Comparison of ENCODE assay signal across 20 cellular contexts in the genomic region with DNA sequence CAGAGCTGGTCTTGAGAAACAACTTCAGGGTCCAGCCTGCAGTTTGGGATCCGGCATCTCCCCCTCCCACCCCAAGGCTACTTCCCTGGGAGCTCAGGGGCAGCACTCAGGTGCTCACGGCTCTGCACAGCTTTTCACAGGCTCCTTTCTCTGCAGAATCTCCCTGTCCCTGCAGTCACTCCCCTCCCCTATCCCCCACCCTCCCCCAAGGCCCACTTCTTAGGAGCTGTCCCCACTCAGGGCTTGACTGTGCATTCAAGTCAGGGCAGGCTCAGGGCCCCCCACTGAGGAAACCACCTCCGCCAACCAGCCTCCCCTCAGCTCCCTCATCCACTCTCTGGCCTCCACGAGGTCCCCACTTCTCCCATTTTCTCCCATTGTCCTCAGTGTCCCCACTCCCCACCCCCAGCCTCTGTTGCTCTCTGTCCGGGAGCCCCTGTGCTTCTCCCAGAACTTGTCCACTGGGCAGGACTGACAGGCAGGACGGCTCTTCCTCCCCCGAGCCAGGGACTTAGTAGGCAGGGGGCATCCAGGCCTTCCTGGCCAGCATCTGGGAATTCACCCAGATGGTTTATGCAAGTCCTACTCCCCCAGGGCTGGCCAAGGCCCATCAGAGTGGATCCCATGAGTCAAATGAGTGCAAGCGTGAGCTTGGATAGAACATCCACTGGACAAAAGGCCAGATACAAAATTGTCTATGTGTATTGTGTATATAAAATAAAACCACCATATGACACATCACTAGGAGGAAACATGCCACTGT. TPM values are rescaled to one million over a fixed set of nuclear protein-coding genes. Genes with fewer than 3 reads are reported as not detected.
A peak's percentile ranks its signal among the peaks of the same experiment; 100 is the strongest.
DNase-seq lines count a peak whose midpoint lies in the region; ATAC-seq and TF ChIP-seq lines count a peak whose summit lies in the region.
"Had no signal": no experiment of that assay in that cellular context is flagged by ENCODE, and none has a peak within 500 bp of the region (broad histone marks: within the 10 kb centered on the region; RNA-seq: fewer than 3 reads in every experiment).

No MANE protein-coding gene starts in this region.

- intact Hi-C loops in spleen (cut with DNase I; ENCODE audit: low total_unique reads), result no loop called here

- TF ChIP-seq POLR2A in spleen (IDR thresholded peaks at IDR 0.05), result no peak

- peaks cover 3 to 61% (median 23%) of the 10 kb centered on the region in 6 donors for H3K4me1 ChIP-seq in spleen
- H3K4me1 ChIP-seq: colonic mucosa had no signal

- WGBS in spleen, 5 donors, result 60 to 88% (median 80%) methylated on average over 7 to 8 of the region's 8 CpGs

- DNase-seq in AG10803 (ENCODE audit: low read depth), result peak; percentile 58
- peak; percentile 86 for DNase-seq in MG63
- peak; percentile 71 for DNase-seq in fibroblast of pulmonary artery (ENCODE audit: low read depth)
- DNase-seq in omental fat pad (ENCODE audit: low spot score), result no peak
- no peak for DNase-seq in GM10266 (ENCODE audit: extremely low spot score)
- no peak for DNase-seq in stimulated activated naive CD8-positive, alpha-beta T cell treated with anti-CD3 and anti-CD28 coated beads, Interleukin-15, Interleukin-2, amounts not matched to agents 100 U/mL and 50 U/mL, for 24 hours
- DNase-seq in spleen, result no peak
- DNase-seq: activated gamma-delta T cell; colonic mucosa; islet precursor cell; NCI-H2029; NCI-H524 treated with DMSO at 0.1 percent for 48 hours; right cardiac atrium; stimulated activated CD4-positive, alpha-beta T cell treated with anti-CD3 and anti-CD28 coated beads, Interleukin-2, amount 100 ng/mL, for 24 hours had no signal

- no peaks in the 10 kb centered on the region for H3K27me3 ChIP-seq in MG63
- H3K27me3 ChIP-seq in spleen (replicated peaks in 1 of 7), result no peaks in the 10 kb centered on the region
- H3K27me3 ChIP-seq: ascending aorta, colonic mucosa, neutrophil had no signal

- peak overlapping the region in 3 of 8 donors; percentile 2 to 30 (median 30) for H3K27ac ChIP-seq in spleen
- H3K27ac ChIP-seq: colonic mucosa, neutrophil had no signal

- no peaks in the 10 kb centered on the region for H3K9me3 ChIP-seq in MG63
- no peaks in the 10 kb centered on the region for H3K9me3 ChIP-seq in spleen
- H3K9me3 ChIP-seq: ascending aorta, colonic mucosa, neutrophil had no signal

- TF ChIP-seq CTCF in AG10803 (conservative IDR thresholded peaks at IDR 0.05; ENCODE audit: low read length) (no peak), fibroblast of pulmonary artery (IDR thresholded peaks at IDR 0.05; ENCODE audit: low read length, missing control alignments) (no peak), omental fat pad (IDR thresholded peaks at IDR 0.05) (no peak), GM10266 (IDR thresholded peaks at IDR 0.05; ENCODE audit: control insufficient read depth, insufficient read depth, low read depth, missing control alignments) (no peak), spleen (IDR thresholded peaks at IDR 0.05 in 8 of 11, conservative IDR thresholded peaks at IDR 0.05 in 3 of 11) (no peak)

- H3K4me3 ChIP-seq in AG10803 (ENCODE audit: low read length) (no peak overlapping the region), MG63 (no peak overlapping the region), fibroblast of pulmonary artery (replicated peaks; ENCODE audit: low read depth, low read length) (no peak overlapping the region), spleen (no peak overlapping the region)
- H3K4me3 ChIP-seq: ascending aorta, colonic mucosa, GM12878 had no signal

- H3K36me3 ChIP-seq in MG63 (no peaks in the 10 kb centered on the region), spleen (no peaks in the 10 kb centered on the region)
- H3K36me3 ChIP-seq: ascending aorta, colonic mucosa, neutrophil had no signal

- ATAC-seq in omental fat pad (ENCODE audit: low FRiP score), result peak; percentile 88
- ATAC-seq in HG03097 (IDR thresholded peaks at IDR 0.05; ENCODE audit: low FRiP score, unreplicated experiment), result no peak
- ATAC-seq in stimulated activated naive CD8-positive, alpha-beta T cell treated with anti-CD3 and anti-CD28 coated beads, Interleukin-15, Interleukin-2, amounts not matched to agents 100 U/mL and 50 U/mL, for 24 hours, result no peak
- ATAC-seq: activated CD4-positive, CD25-positive, alpha-beta regulatory T cell treated with anti-CD3 and anti-CD28 coated beads, Interleukin-2, amount 50 U/mL, for 24 hours; GM12878; right cardiac atrium had no signal

RNA-seq across cellular contexts. Expression of a gene that starts 7.6 kb away (rescaled TPM):
- not detected in 2 replicates for total RNA-seq in MG63 (2014; rRNA removed; shearing (Covaris generic); ENCODE audit: low replicate concordance)
- total RNA-seq in omental fat pad, result 1 to 10 TPM in 2 of 4 donors, under 1 TPM in 2; 0.65 to 2.5 (median 1.4) TPM
- total RNA-seq in spleen, result 1 to 10 TPM in 6 of 7 donors, under 1 TPM in 1; 0.79 to 6.2 (median 3.1) TPM
- 1 to 10 TPM in 1 of 3 donors, under 1 TPM in 2; 0.32 to 1.0 (median 0.83) TPM for polyA plus RNA-seq in spleen
- total RNA-seq: OCI-LY7 had no signal

RNA-seq across cellular contexts. Expression of a gene that starts 58.3 kb away (rescaled TPM):
- total RNA-seq in MG63 (2014; rRNA removed; shearing (Covaris generic); ENCODE audit: low replicate concordance), result 176 and 228 TPM in 2 replicates
- total RNA-seq in omental fat pad (100 to 1,000 TPM; 174 to 495 (median 225) TPM), spleen (100 to 1,000 TPM; 133 to 424 (median 306) TPM)
- 100 to 1,000 TPM; 113 to 161 (median 152) TPM for polyA plus RNA-seq in spleen

Comparison
In these comparisons a context has a peak if more than half of its experiments do, and no peak if none do; other contexts are left out.
1. DNase-seq: peak in AG10803 (single experiment), MG63 (single experiment) and fibroblast of pulmonary artery (single experiment); none in omental fat pad (single experiment), GM10266 (single experiment), stimulated activated naive CD8-positive, alpha-beta T cell treated with anti-CD3 and anti-CD28 coated beads, Interleukin-15, Interleukin-2, amounts not matched to agents 100 U/mL and 50 U/mL, for 24 hours (single experiment) and spleen (single experiment).